ENCODE assay signal across 8 cellular contexts in the genomic region with DNA sequence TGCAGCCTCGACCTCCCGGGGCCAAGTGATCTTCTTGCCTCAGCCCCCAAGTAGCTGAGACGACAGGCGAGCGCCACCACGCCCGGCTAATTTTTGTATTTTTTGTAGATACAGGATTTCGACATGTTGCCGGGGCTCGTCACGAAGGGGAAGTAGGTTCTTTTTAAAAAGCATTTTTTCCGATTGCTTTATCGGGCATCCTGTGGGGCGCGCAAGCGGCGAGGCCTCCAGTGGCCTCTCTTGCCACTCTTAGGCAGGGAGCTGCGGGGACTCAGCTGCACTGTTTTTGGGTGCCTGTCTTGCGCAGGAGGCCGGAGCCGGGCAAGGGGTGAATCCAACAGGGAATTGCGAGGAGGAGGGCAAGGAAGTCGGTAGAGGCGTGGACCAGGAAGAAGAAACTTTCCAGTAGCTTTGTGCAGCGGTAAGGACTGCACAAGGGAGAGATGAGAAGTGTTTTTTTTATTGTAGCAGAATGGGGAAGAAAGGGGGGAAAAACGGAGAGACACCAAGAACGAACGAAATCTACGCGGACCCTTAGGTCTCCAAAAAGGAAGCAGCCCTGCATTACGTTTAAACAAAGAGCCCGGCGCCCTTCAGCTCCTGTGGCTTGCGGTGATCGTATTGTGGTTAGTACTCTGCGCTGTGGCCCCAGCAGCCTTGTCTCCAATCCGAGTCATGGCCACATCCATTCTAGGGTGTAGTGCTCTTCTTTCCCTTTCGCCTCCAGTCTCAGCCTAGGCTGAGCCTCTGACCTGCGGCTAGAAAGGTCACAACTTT.
A peak's percentile ranks its signal among the peaks of the same experiment; 100 is the strongest.
DNase-seq lines count a peak whose midpoint lies in the region; ATAC-seq and TF ChIP-seq lines count a peak whose summit lies in the region.

No MANE protein-coding gene starts in this region.

- H4K20me1 ChIP-seq in PC-3 (ENCODE audit: low read length), result no peaks in the 10 kb centered on the region

- TF ChIP-seq CTCF in astrocyte of the cerebellum (IDR thresholded peaks at IDR 0.05; ENCODE audit: low read depth, low read length, missing control alignments) (no peak), thoracic aorta (IDR thresholded peaks at IDR 0.05) (no peak), PC-3 (conservative IDR thresholded peaks at IDR 0.05; ENCODE audit: low read depth, low read length) (no peak)

- peak overlapping the region; percentile 11 for H3K4ac ChIP-seq in mesendoderm (ENCODE audit: low read depth, low read length)

- no peak overlapping the region for H4K8ac ChIP-seq in mesendoderm (ENCODE audit: low read depth, low read length)

- no peak overlapping the region for H2BK120ac ChIP-seq in mesendoderm (ENCODE audit: low read depth, low read length)

- no peaks in the 10 kb centered on the region for H3F3A ChIP-seq in PC-3 (ENCODE audit: low read length, unreplicated experiment)

- no peaks in the 10 kb centered on the region for H3K79me2 ChIP-seq in mesendoderm (ENCODE audit: control insufficient read depth, insufficient read depth, low read length)
- no peaks in the 10 kb centered on the region for H3K79me2 ChIP-seq in PC-3 (ENCODE audit: low read length)

- H3K56ac ChIP-seq in mesendoderm (ENCODE audit: low read length), result peak overlapping the region; percentile 93

- H3K18ac ChIP-seq in mesendoderm (ENCODE audit: low read length), result peak overlapping the region; percentile 5

- peak; percentile 97 for DNase-seq in SKM-1 treated with dmso at 0.1 percent for 144 hours (lab: John Stamatoyannopoulos, UW; ENCODE audit: unreplicated experiment)
- DNase-seq in astrocyte of the cerebellum (ENCODE audit: low read depth), result no peak
- DNase-seq in mesendoderm, result peak; percentile 59
- no peak for DNase-seq in thoracic aorta (ENCODE audit: low spot score)
- DNase-seq in PC-3, result no peak

- peak overlapping the region; percentile 92 for H3K4me2 ChIP-seq in mesendoderm (ENCODE audit: low read length)
- H3K4me2 ChIP-seq in PC-3 (ENCODE audit: low read length), result no peak overlapping the region

- intact Hi-C loops in PC-3 (cut with micrococcal nuclease), result no loop called here

- H3K9me2 ChIP-seq in PC-3 (replicated peaks; ENCODE audit: low read length), result no peaks in the 10 kb centered on the region

- no peak overlapping the region for H2AFZ ChIP-seq in PC-3 (ENCODE audit: low read length)

- H3K9ac ChIP-seq in mesendoderm (ENCODE audit: low read length), result peak overlapping the region; percentile 82
- H3K9ac ChIP-seq in PC-3 (ENCODE audit: low read length), result no peak overlapping the region

- POLR2A ChIA-PET in PC-3 (lab: Charles Lee; ENCODE audit: unreplicated experiment), result no interaction called here

- BruUV-seq in PC-3 (replicated peaks; lab: Mats Ljungman, UMichigan), result no TSS peak

- H3K23ac ChIP-seq in mesendoderm (ENCODE audit: low read length), result peak overlapping the region; percentile 80

- peak; percentile 59 for ATAC-seq in GM21447 (IDR thresholded peaks at IDR 0.05; ENCODE audit: unreplicated experiment)
- no peak for ATAC-seq in thoracic aorta (ENCODE audit: insufficient number of reproducible peaks, low FRiP score, low read depth)
- ATAC-seq in PC-3, result no peak
- no peak for ATAC-seq in HG02840 (IDR thresholded peaks at IDR 0.05; ENCODE audit: low FRiP score, unreplicated experiment)
- ATAC-seq in GM18858 (IDR thresholded peaks at IDR 0.05; ENCODE audit: unreplicated experiment), result no peak

- H3K9me3 ChIP-seq in thoracic aorta (no peaks in the 10 kb centered on the region), PC-3 (ENCODE audit: low read length) (no peaks in the 10 kb centered on the region)

- H3K4me3 ChIP-seq in astrocyte of the cerebellum (ENCODE audit: low read depth, low read length) (peak overlapping the region; percentile 23), mesendoderm (ENCODE audit: low read length) (peak overlapping the region; percentile 59), thoracic aorta (peak overlapping the region; percentile 58), PC-3 (ENCODE audit: low read length) (no peak overlapping the region)

- H3K79me1 ChIP-seq in mesendoderm (ENCODE audit: low read length), result no peaks in the 10 kb centered on the region

- no peaks in the 10 kb centered on the region for H3K36me3 ChIP-seq in mesendoderm (ENCODE audit: control insufficient read depth, insufficient read depth, low read length)
- no peaks in the 10 kb centered on the region for H3K36me3 ChIP-seq in thoracic aorta
- H3K36me3 ChIP-seq in PC-3 (ENCODE audit: low read depth, low read length), result no peaks in the 10 kb centered on the region

- peak overlapping the region; percentile 91 for H4K5ac ChIP-seq in mesendoderm (ENCODE audit: low read length)

- peaks cover 3% of the 10 kb centered on the region for H3K27me3 ChIP-seq in mesendoderm (ENCODE audit: insufficient read depth, low read length, poor library complexity)
- H3K27me3 ChIP-seq in thoracic aorta (replicated peaks; ENCODE audit: insufficient read depth), result no peaks in the 10 kb centered on the region
- H3K27me3 ChIP-seq in PC-3 (ENCODE audit: low read length), result no peaks in the 10 kb centered on the region

- no peak overlapping the region for H2BK5ac ChIP-seq in mesendoderm (ENCODE audit: low read length)

- CTCF ChIA-PET in PC-3 (lab: Charles Lee), result no interaction called here

- in situ Hi-C loops in astrocyte of the cerebellum (cut with HindIII; ENCODE audit: low sequenced_read_pairs), result no loop called here

- H3K27ac ChIP-seq in mesendoderm (ENCODE audit: low read depth, low read length) (no peak overlapping the region), thoracic aorta (no peak overlapping the region), PC-3 (ENCODE audit: low read length) (no peak overlapping the region)

- H2AK5ac ChIP-seq in mesendoderm (ENCODE audit: low read length), result no peak overlapping the region

- H2BK15ac ChIP-seq in mesendoderm (replicated peaks; ENCODE audit: low read depth), result no peak overlapping the region

- WGBS in mesendoderm (ENCODE audit: extremely low coverage, insufficient coverage, low lambda C conversion rate), result no CpG with 5 or more reads among the region's 39 CpGs

- H3K4me1 ChIP-seq in mesendoderm (ENCODE audit: control insufficient read depth, low read depth, low read length) (peaks cover 3% of the 10 kb centered on the region), thoracic aorta (ENCODE audit: control insufficient read depth in 1 of 2, low read depth in 2 of 2) (no peaks in the 10 kb centered on the region), PC-3 (ENCODE audit: insufficient read depth, low read length) (no peaks in the 10 kb centered on the region)

Comparison
In these comparisons a context has a peak if more than half of its experiments do, and no peak if none do; other contexts are left out.
1. DNase-seq: peak in SKM-1 treated with dmso at 0.1 percent for 144 hours (single experiment) and mesendoderm (single experiment); none in astrocyte of the cerebellum (single experiment), thoracic aorta (single experiment) and PC-3 (single experiment).